Comparison of ENCODE assay signal across 2 cellular contexts in genomic region chr18:11174189-11174588, GRCh38. TPM values are rescaled to one million over a fixed set of nuclear protein-coding genes. Genes with fewer than 3 reads are reported as not detected.
"Had no signal": no experiment of that assay in that cellular context is flagged by ENCODE, and none has a peak within 500 bp of the region (broad histone marks: within the 10 kb centered on the region; RNA-seq: fewer than 3 reads in every experiment).

No MANE protein-coding gene starts in this region.

RNA-seq across cellular contexts. Expression of gene PIEZO2, which starts 24.8 kb away (rescaled TPM):
- total RNA-seq: PC-3 had no signal
- polyA plus RNA-seq: IgD-negative memory B cell had no signal
